Comparison of ENCODE assay signal across 1 cellular context in the genomic region with DNA sequence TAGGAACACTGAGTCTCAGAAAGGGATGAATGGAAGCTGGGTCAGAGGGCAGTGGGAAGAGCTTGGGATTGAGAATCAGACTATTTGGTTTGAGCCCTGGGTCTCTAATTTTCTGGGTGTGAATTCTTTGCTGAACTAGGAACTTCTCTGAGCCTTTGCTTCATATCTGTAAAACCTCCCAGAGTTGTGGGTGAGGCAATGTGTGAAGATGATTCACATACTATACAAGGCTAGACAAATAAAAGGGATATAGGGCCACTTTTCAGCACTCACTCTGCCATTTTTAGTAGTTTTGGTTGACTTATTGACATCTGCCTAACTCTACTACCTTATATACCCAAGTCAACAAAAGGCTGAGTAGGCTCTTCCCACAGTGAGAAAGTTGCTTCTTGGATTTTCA.
TF ChIP-seq lines count a peak whose summit lies in the region.

No MANE protein-coding gene starts in this region.

TF ChIP-seq in K562, 482 proteins besides CTCF, POLR2A, EP300 and RAD21:
- TF ChIP-seq CSDE1 (IDR thresholded peaks at IDR 0.05) (no peak), CEBPG (CRISPR knock-in tag; IDR thresholded peaks at IDR 0.05) (no peak), CEBPG (tag; conservative IDR thresholded peaks at IDR 0.05 in 1 of 2, IDR thresholded peaks at IDR 0.05 in 1 of 2) (peak in 1 of 2 experiments; percentile 32; a peak in 1 of 4 replicates), ZNF282 (CRISPR knock-in tag; IDR thresholded peaks at IDR 0.05) (no peak), RBFOX2 (IDR thresholded peaks at IDR 0.05; ENCODE audit: low read depth, low read length) (no peak), RBM25 (IDR thresholded peaks at IDR 0.05; ENCODE audit: low read depth, low read length, severe bottlenecking) (no peak), JUNB (CRISPR knock-in tag; conservative IDR thresholded peaks at IDR 0.05) (no peak), TARDBP (IDR thresholded peaks at IDR 0.05) (no peak), DDX20 (tag; IDR thresholded peaks at IDR 0.05; ENCODE audit: low read depth) (no peak), ZNF23 (CRISPR knock-in tag; IDR thresholded peaks at IDR 0.05) (no peak), ZNF224 (CRISPR knock-in tag; IDR thresholded peaks at IDR 0.05) (no peak), ZNF121 (CRISPR knock-in tag; conservative IDR thresholded peaks at IDR 0.05) (no peak), ERF (CRISPR knock-in tag; IDR thresholded peaks at IDR 0.05) (no peak)
- TF ChIP-seq, protein P1, sequence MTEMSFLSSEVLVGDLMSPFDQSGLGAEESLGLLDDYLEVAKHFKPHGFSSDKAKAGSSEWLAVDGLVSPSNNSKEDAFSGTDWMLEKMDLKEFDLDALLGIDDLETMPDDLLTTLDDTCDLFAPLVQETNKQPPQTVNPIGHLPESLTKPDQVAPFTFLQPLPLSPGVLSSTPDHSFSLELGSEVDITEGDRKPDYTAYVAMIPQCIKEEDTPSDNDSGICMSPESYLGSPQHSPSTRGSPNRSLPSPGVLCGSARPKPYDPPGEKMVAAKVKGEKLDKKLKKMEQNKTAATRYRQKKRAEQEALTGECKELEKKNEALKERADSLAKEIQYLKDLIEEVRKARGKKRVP (CRISPR knock-in tag; IDR thresholded peaks at IDR 0.05): no peak
- TF ChIP-seq, protein P2, sequence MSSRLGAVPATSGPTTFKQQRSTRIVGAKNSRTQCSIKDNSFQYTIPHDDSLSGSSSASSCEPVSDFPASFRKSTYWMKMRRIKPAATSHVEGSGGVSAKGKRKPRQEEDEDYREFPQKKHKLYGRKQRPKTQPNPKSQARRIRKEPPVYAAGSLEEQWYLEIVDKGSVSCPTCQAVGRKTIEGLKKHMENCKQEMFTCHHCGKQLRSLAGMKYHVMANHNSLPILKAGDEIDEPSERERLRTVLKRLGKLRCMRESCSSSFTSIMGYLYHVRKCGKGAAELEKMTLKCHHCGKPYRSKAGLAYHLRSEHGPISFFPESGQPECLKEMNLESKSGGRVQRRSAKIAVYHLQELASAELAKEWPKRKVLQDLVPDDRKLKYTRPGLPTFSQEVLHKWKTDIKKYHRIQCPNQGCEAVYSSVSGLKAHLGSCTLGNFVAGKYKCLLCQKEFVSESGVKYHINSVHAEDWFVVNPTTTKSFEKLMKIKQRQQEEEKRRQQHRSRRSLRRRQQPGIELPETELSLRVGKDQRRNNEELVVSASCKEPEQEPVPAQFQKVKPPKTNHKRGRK (tag; IDR thresholded peaks at IDR 0.05): 0 out of 2 replicates have a peak, but pooled peaks have one; percentile 10
